11 cellular contexts compared by ENCODE assay signal in the genomic region with DNA sequence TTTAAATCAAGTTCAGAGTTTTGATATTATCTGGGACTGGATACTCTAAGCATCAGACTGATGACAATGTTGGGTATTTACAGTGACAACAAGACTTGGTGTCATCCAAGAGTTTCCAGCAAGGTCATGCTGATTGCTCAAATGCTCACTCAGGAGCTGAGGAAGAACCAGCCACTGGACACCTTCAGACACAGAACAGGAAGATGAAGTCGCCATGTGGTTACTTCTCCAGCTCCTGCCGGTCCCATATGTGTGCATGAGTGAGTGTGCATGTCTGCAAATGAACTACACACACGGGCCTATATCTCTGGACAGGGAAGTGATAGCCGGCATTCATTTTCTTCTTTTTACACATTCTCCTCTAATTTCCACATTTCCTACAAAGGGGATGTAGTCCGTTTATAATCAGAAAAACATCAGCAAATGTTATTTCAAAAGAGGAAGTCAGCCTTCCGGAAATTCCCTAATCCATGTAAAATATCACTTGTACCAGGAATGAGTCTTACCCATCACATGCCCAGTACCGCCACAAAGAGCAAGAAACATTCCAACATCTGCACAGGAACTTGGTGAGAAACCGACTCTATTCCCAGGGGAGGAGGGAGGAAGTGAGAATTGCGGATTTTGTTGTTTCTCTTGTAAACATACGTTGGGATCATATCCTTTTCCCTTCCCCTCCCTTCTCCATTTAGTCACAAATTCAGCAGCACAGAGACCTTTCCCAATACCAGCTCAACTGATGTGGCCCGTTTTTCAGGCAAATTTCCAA. TPM values are rescaled to one million over a fixed set of nuclear protein-coding genes. Genes with fewer than 3 reads are reported as not detected.
DNase-seq lines count a peak whose midpoint lies in the region; FAIRE-seq and TF ChIP-seq lines count a peak whose summit lies in the region.
"Had no signal": no experiment of that assay in that cellular context is flagged by ENCODE, and none has a peak within 500 bp of the region (broad histone marks: within the 10 kb centered on the region; RNA-seq: fewer than 3 reads in every experiment).

No MANE protein-coding gene starts in this region.

- no peak for TF ChIP-seq POLR2A in GM12892 (IDR thresholded peaks at IDR 0.05; ENCODE audit: low read depth, low read length)

- no peak for FAIRE-seq in GM12892 (lab: Jason Lieb, UNC)

- DNase-seq in AG20443 (ENCODE audit: low spot score) (peak; percentile 80), Kasumi-1 (lab: John Stamatoyannopoulos, UW) (peak; percentile 54 to 64), brain pericyte (ENCODE audit: low read depth, low spot score) (peak; percentile 53), lung microvascular endothelial cell (ENCODE audit: low read depth in 2 of 2) (peak; percentile 76 to 97), GM12892 (ENCODE audit: insufficient read length) (no peak), NCI-H2107 treated with DMSO at 0.1 percent for 48 hours (lab: John Stamatoyannopoulos, UW; ENCODE audit: unreplicated experiment) (no peak), NCI-H2171 (lab: John Stamatoyannopoulos, UW) (no peak)
- no peak for DNase-seq in activated effector memory CD4-positive, alpha-beta T cell treated with Interleukin-2 at 50 U/mL for 16 hours
- DNase-seq: Karpas-422, mesendoderm, SW 1271 had no signal

RNA-seq across cellular contexts. Expression of a gene that starts 10.8 kb away (rescaled TPM):
- 0.22 TPM in 1 of 2 replicates, not detected in the other for total RNA-seq in lung microvascular endothelial cell
- not detected for polyA plus RNA-seq in GM12892 (2012; ENCODE audit: missing spikeins)

Comparison
In these comparisons a context has a peak if more than half of its experiments do, and no peak if none do; other contexts are left out.
1. DNase-seq: peak in AG20443 (single experiment), Kasumi-1 (2 of 2), brain pericyte (single experiment) and lung microvascular endothelial cell (2 of 2); none in GM12892 (single experiment), activated effector memory CD4-positive, alpha-beta T cell treated with Interleukin-2 at 50 U/mL for 16 hours (single experiment), NCI-H2107 treated with DMSO at 0.1 percent for 48 hours (single experiment) and NCI-H2171 (single experiment).